In genomic region chr7:36201122-36201723, GRCh38 we compare ENCODE assay signal across 22 cellular contexts.
"Had no signal": no experiment of that assay in that cellular context is flagged by ENCODE, and none has a peak within 500 bp of the region (broad histone marks: within the 10 kb centered on the region; RNA-seq: fewer than 3 reads in every experiment).

No MANE protein-coding gene starts in this region.

- H3K9ac ChIP-seq: parathyroid adenoma had no signal

- DNase-seq: activated CD4-positive, alpha-beta T cell treated with anti-CD3 and anti-CD28 coated beads for 48 hours; activated CD4-positive, CD25-positive, alpha-beta regulatory T cell; activated CD8-positive, alpha-beta memory T cell treated with anti-CD3 and anti-CD28 coated beads, Interleukin-2, amount 10 ng/mL, durations not matched to agents 7 days and 5 days; activated CD8-positive, alpha-beta T cell treated with anti-CD3 and anti-CD28 coated beads for 36 hours; activated effector memory CD4-positive, alpha-beta T cell treated with anti-CD3 and anti-CD28 coated beads, Interleukin-2, amount 50 U/mL, for 16 hours; activated naive CD4-positive, alpha-beta T cell treated with anti-CD3 and anti-CD28 coated beads, Interleukin-2, amount 50 U/mL, for 16 hours; activated naive CD8-positive, alpha-beta T cell treated with anti-CD3 and anti-CD28 coated beads, Interleukin-2, amount 50 U/mL, for 24 hours; activated T-cell treated with anti-CD3 and anti-CD28 coated beads for 4 hours; anterior cingulate cortex; cortex of kidney; foreskin melanocyte; kidney glomerular epithelial cell; left ventricle myocardium inferior; naive thymus-derived CD8-positive, alpha-beta T cell; right cardiac atrium; stimulated activated CD4-positive, alpha-beta T cell treated with anti-CD3 and anti-CD28 coated beads, Interleukin-12 subunit alpha, Interleukin-12 subunit beta, amount 100 ng/mL, for 4 hours; stimulated activated CD4-positive, alpha-beta T cell treated with anti-CD3 and anti-CD28 coated beads, Interleukin-4, amount 100 ng/mL, for 4 hours; substantia nigra; tibial artery had no signal

- H3K79me2 ChIP-seq: parathyroid adenoma had no signal

- H3K9me3 ChIP-seq: body of pancreas, left ventricle myocardium inferior, tibial artery had no signal

- H3K4me3 ChIP-seq: body of pancreas, cardiac muscle cell, left ventricle myocardium inferior, tibial artery had no signal

- H3K27me3 ChIP-seq: body of pancreas, cardiac muscle cell, tibial artery had no signal

- H3K36me3 ChIP-seq: cardiac muscle cell, left ventricle myocardium inferior, tibial artery had no signal

- H3K27ac ChIP-seq: body of pancreas, cardiac muscle cell, parathyroid adenoma, tibial artery had no signal

- ATAC-seq: activated CD8-positive, alpha-beta memory T cell treated with anti-CD3 and anti-CD28 coated beads, Interleukin-2, amount 10 ng/mL, durations not matched to agents 7 days and 5 days; activated CD8-positive, alpha-beta T cell treated with anti-CD3 and anti-CD28 coated beads for 36 hours; activated naive CD8-positive, alpha-beta T cell treated with anti-CD3 and anti-CD28 coated beads, Interleukin-2, amount 50 U/mL, for 24 hours; body of pancreas; naive thymus-derived CD8-positive, alpha-beta T cell had no signal

- H2AFZ ChIP-seq: parathyroid adenoma had no signal
